ENCODE assay signal across 8 cellular contexts in genomic region chr10:29681700-29682444, GRCh38. TPM values are rescaled to one million over a fixed set of nuclear protein-coding genes. Genes with fewer than 3 reads are reported as not detected.
DNase-seq lines count a peak whose midpoint lies in the region; ATAC-seq lines count a peak whose summit lies in the region.

No MANE protein-coding gene starts in this region.

- peak overlapping the region; percentile 75 for H3K27ac Mint-ChIP-seq in stimulated activated naive CD8-positive, alpha-beta T cell treated with anti-CD3 and anti-CD28 coated beads, Interleukin-15, Interleukin-2, amounts not matched to agents 100 ng/mL and 50 ng/mL, for 24 hours

- DNase-seq in KBM-7 (peak; percentile 92), left cardiac atrium (no peak), HuH-7.5 (ENCODE audit: low spot score) (no peak), NCI-H2196 (lab: John Stamatoyannopoulos, UW; ENCODE audit: unreplicated experiment) (no peak)
- peak; percentile 48 for DNase-seq in activated CD4-positive, alpha-beta T cell treated with anti-CD3 and anti-CD28 coated beads, Interleukin-2, amount 50 U/mL, for 1 hour

- no peaks in the 10 kb centered on the region for H3K27me3 Mint-ChIP-seq in stimulated activated naive CD8-positive, alpha-beta T cell treated with anti-CD3 and anti-CD28 coated beads, Interleukin-15, Interleukin-2, amounts not matched to agents 100 ng/mL and 50 ng/mL, for 24 hours

- peaks cover 8% of the 10 kb centered on the region for H3K9me3 Mint-ChIP-seq in stimulated activated naive CD8-positive, alpha-beta T cell treated with anti-CD3 and anti-CD28 coated beads, Interleukin-15, Interleukin-2, amounts not matched to agents 100 ng/mL and 50 ng/mL, for 24 hours

- peaks cover 65% of the 10 kb centered on the region for H3K4me1 Mint-ChIP-seq in stimulated activated naive CD8-positive, alpha-beta T cell treated with anti-CD3 and anti-CD28 coated beads, Interleukin-15, Interleukin-2, amounts not matched to agents 100 ng/mL and 50 ng/mL, for 24 hours (ENCODE audit: low read depth)

- H3K4me3 Mint-ChIP-seq in stimulated activated naive CD8-positive, alpha-beta T cell treated with anti-CD3 and anti-CD28 coated beads, Interleukin-15, Interleukin-2, amounts not matched to agents 100 ng/mL and 50 ng/mL, for 24 hours = peak overlapping the region; percentile 33

- ATAC-seq in left cardiac atrium (peak; percentile 67 to 77), HG03442 (IDR thresholded peaks at IDR 0.05; ENCODE audit: unreplicated experiment) (no peak), GM18868 (IDR thresholded peaks at IDR 0.05; ENCODE audit: unreplicated experiment) (no peak)

- intact Hi-C loops in left cardiac atrium (cut with DNase I) = no loop called here

- H3K36me3 Mint-ChIP-seq in stimulated activated naive CD8-positive, alpha-beta T cell treated with anti-CD3 and anti-CD28 coated beads, Interleukin-15, Interleukin-2, amounts not matched to agents 100 ng/mL and 50 ng/mL, for 24 hours (ENCODE audit: low read depth) = peaks cover 35% of the 10 kb centered on the region

- in situ Hi-C loops in KBM-7 (cut with MboI; ENCODE audit: low pct_unique_long_range_greater_than_20kb, low sequenced_read_pairs) = no loop called here

RNA-seq across cellular contexts. Expression of gene SVIL, which starts 47.1 kb away (rescaled TPM):
- 100 to 1,000 TPM; 203 to 250 TPM for total RNA-seq in left cardiac atrium

Comparison
In these comparisons a context has a peak if more than half of its experiments do, and no peak if none do; other contexts are left out.
1. DNase-seq: peak in KBM-7 (single experiment) and activated CD4-positive, alpha-beta T cell treated with anti-CD3 and anti-CD28 coated beads, Interleukin-2, amount 50 U/mL, for 1 hour (single experiment); none in left cardiac atrium (single experiment), HuH-7.5 (single experiment) and NCI-H2196 (single experiment).
2. ATAC-seq: peak in left cardiac atrium (2 of 2); none in HG03442 (single experiment) and GM18868 (single experiment).